Comparison of ENCODE assay signal across 1 cellular context in the genomic region with DNA sequence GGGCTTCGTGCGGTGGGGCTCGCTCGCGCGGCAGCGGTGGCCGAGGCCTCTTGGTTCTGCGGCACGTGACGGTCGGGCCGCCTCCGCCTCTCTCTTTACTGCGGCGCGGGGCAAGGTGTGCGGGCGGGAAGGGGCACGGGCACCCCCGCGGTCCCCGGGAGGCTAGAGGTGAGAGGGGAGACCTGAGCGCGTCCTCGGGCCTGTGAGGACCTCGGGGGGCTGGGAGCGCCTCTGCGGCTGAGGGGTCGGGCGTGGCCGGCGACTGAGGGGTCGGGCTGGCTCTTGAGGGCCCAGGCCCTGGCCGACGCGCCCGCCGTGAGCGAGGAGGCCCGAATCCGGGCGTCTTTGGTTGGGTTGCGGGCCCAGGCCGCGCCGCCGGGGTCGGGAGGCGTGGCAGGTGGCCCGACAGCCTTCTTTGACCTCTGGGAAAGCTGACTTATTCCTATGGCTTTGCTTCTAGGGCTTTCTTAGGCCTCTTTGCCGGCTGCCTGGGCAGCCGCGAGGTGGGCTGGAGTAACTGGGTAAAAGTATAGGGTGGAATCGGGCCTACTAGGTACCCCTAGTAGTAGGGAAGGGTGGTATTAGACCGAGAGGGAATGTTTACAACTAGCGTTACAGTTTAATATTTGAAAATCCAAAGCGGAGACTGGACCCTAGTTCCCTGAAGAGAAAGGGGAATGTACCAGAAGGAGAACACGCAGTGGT.
TF ChIP-seq lines count a peak whose summit lies in the region.

Gene CANX, plus strand, starts transcription at position 33 of the 705 bp plus-strand sequence. CDS start 6,715 bp downstream, outside the sequence.

TF ChIP-seq in A549, 52 proteins besides CTCF, POLR2A, EP300 and RAD21 (continued from another document):
- TF ChIP-seq, protein P1, sequence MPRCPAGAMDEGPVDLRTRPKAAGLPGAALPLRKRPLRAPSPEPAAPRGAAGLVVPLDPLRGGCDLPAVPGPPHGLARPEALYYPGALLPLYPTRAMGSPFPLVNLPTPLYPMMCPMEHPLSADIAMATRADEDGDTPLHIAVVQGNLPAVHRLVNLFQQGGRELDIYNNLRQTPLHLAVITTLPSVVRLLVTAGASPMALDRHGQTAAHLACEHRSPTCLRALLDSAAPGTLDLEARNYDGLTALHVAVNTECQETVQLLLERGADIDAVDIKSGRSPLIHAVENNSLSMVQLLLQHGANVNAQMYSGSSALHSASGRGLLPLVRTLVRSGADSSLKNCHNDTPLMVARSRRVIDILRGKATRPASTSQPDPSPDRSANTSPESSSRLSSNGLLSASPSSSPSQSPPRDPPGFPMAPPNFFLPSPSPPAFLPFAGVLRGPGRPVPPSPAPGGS (IDR thresholded peaks at IDR 0.05): peak; percentile 57; the same call in 1 of the 3 replicates
- TF ChIP-seq PBX3 (IDR thresholded peaks at IDR 0.05): no peak
- TF ChIP-seq KDM5A (IDR thresholded peaks at IDR 0.05): 0 out of 2 replicates have a peak, but pooled peaks have one; percentile 13
- peak; percentile 20; the same call in 1 of the 2 replicates for TF ChIP-seq HOXB5 (CRISPR knock-in tag; IDR thresholded peaks at IDR 0.05)
- TF ChIP-seq HOXB13 (CRISPR knock-in tag; IDR thresholded peaks at IDR 0.05; ENCODE audit: low read depth): no peak
- TF ChIP-seq GATA3 (IDR thresholded peaks at IDR 0.05; ENCODE audit: borderline replicate concordance): peak; percentile 40; the same call in 1 of the 2 replicates
- TF ChIP-seq, protein P2, sequence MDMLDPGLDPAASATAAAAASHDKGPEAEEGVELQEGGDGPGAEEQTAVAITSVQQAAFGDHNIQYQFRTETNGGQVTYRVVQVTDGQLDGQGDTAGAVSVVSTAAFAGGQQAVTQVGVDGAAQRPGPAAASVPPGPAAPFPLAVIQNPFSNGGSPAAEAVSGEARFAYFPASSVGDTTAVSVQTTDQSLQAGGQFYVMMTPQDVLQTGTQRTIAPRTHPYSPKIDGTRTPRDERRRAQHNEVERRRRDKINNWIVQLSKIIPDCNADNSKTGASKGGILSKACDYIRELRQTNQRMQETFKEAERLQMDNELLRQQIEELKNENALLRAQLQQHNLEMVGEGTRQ (IDR thresholded peaks at IDR 0.05): peak; percentile 91
- peak; percentile 78 for TF ChIP-seq BHLHE40 (IDR thresholded peaks at IDR 0.05; ENCODE audit: low read depth, low read length)
- 0 out of 2 replicates have a peak, but pooled peaks have one; percentile 16 for TF ChIP-seq TFCP2L1 (CRISPR knock-in tag; IDR thresholded peaks at IDR 0.05)
- no peak for TF ChIP-seq CBX2 (IDR thresholded peaks at IDR 0.05; ENCODE audit: borderline replicate concordance, low read depth)
- TF ChIP-seq FOSB (CRISPR knock-in tag; IDR thresholded peaks at IDR 0.05): peak; percentile 40; the same call in 1 of the 2 replicates
- TF ChIP-seq E2F6 (IDR thresholded peaks at IDR 0.05; ENCODE audit: borderline replicate concordance, low read depth): peak; percentile 86
- TF ChIP-seq TP53 (CRISPR knock-in tag; IDR thresholded peaks at IDR 0.05): peak; percentile 67; the same call in 1 of the 2 replicates
- TF ChIP-seq PHF8 (IDR thresholded peaks at IDR 0.05; ENCODE audit: borderline replicate concordance, low read depth): peak; percentile 97
- TF ChIP-seq JUN (IDR thresholded peaks at IDR 0.05): peak; percentile 68 to 92
- peak; percentile 80; the same call in 1 of the 2 replicates for TF ChIP-seq MYC (IDR thresholded peaks at IDR 0.05; ENCODE audit: borderline replicate concordance, low read length)
- TF ChIP-seq RARB (CRISPR knock-in tag; IDR thresholded peaks at IDR 0.05): 0 out of 2 replicates have a peak, but pooled peaks have one; percentile 32
